9 cellular contexts compared by ENCODE assay signal in the genomic region with DNA sequence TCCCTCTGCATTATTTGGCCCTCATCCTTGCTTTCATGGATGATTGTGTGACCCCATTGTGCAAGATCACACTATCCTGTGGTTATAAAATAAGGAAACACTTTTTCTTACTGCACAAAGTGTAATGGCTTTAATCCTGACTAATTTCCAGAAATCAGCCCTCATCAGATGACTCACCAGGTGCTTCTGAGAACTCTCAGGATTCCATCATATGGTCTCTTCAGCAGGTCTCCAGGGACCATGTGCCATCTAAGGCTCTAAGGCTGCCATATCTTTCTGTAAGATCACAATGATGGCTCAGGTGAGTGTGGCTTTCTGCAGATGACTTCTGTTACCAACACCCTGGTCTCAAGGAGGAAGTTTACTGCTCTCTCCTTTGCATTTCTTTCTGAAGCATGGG. TPM values are rescaled to one million over a fixed set of nuclear protein-coding genes. Genes with fewer than 3 reads are reported as not detected.
DNase-seq lines count a peak whose midpoint lies in the region; ATAC-seq and TF ChIP-seq lines count a peak whose summit lies in the region.
"Had no signal": no experiment of that assay in that cellular context is flagged by ENCODE, and none has a peak within 500 bp of the region (broad histone marks: within the 10 kb centered on the region; RNA-seq: fewer than 3 reads in every experiment).

No MANE protein-coding gene starts in this region.

- no peak for DNase-seq in activated CD4-positive, alpha-beta T cell treated with anti-CD3 and anti-CD28 coated beads for 36 hours
- no peak for DNase-seq in activated CD4-positive, alpha-beta T cell treated with anti-CD3 and anti-CD28 coated beads, Interleukin-2, amount 50 U/mL, for 48 hours
- peak; percentile 79 for DNase-seq in renal cortical epithelial cell (ENCODE audit: low read depth)
- DNase-seq in amygdala (lab: John Stamatoyannopoulos, UW): no peak
- DNase-seq in endothelial cell (ENCODE audit: low spot score): no peak
- DNase-seq in erythroblast (lab: John Stamatoyannopoulos, UW): no peak

- TF ChIP-seq CTCF in endothelial cell (IDR thresholded peaks at IDR 0.05; ENCODE audit: unreplicated experiment): no peak

- H3K4me3 Mint-ChIP-seq in activated CD4-positive, alpha-beta T cell treated with anti-CD3 and anti-CD28 coated beads for 36 hours: no peak overlapping the region
- no peak overlapping the region for H3K4me3 Mint-ChIP-seq in endothelial cell (ENCODE audit: unreplicated experiment)
- H3K4me3 Mint-ChIP-seq: brain had no signal

- CTCF ChIA-PET in activated CD4-positive, alpha-beta T cell treated with anti-CD3 and anti-CD28 coated beads for 36 hours (lab: Charles Lee): no interaction called here

- ATAC-seq in activated CD4-positive, alpha-beta T cell treated with anti-CD3 and anti-CD28 coated beads for 36 hours: peak; percentile 76
- ATAC-seq in HG02610 (IDR thresholded peaks at IDR 0.05; ENCODE audit: unreplicated experiment) (peak; percentile 99), HG03575 (IDR thresholded peaks at IDR 0.05; ENCODE audit: extremely low read depth, insufficient number of reproducible peaks, low FRiP score, unreplicated experiment) (peak; percentile 82)

- POLR2A ChIA-PET in activated CD4-positive, alpha-beta T cell treated with anti-CD3 and anti-CD28 coated beads for 36 hours (lab: Charles Lee): no interaction called here

- no peaks in the 10 kb centered on the region for H3K9me3 Mint-ChIP-seq in activated CD4-positive, alpha-beta T cell treated with anti-CD3 and anti-CD28 coated beads for 36 hours (ENCODE audit: low read depth)
- H3K9me3 Mint-ChIP-seq in endothelial cell (ENCODE audit: unreplicated experiment): no peaks in the 10 kb centered on the region
- H3K9me3 Mint-ChIP-seq: brain had no signal

- no peak for TF ChIP-seq POLR2A in erythroblast (IDR thresholded peaks at IDR 0.05; ENCODE audit: low read length)

- no peaks in the 10 kb centered on the region for H3K4me1 Mint-ChIP-seq in activated CD4-positive, alpha-beta T cell treated with anti-CD3 and anti-CD28 coated beads for 36 hours
- H3K4me1 Mint-ChIP-seq in endothelial cell (ENCODE audit: unreplicated experiment): no peaks in the 10 kb centered on the region
- H3K4me1 Mint-ChIP-seq: brain had no signal

- H3K27ac Mint-ChIP-seq in activated CD4-positive, alpha-beta T cell treated with anti-CD3 and anti-CD28 coated beads for 36 hours: no peak overlapping the region
- H3K27ac Mint-ChIP-seq in endothelial cell (ENCODE audit: unreplicated experiment): no peak overlapping the region
- H3K27ac Mint-ChIP-seq: brain had no signal

- H3K36me3 Mint-ChIP-seq in activated CD4-positive, alpha-beta T cell treated with anti-CD3 and anti-CD28 coated beads for 36 hours (ENCODE audit: low read depth): no peaks in the 10 kb centered on the region
- no peaks in the 10 kb centered on the region for H3K36me3 Mint-ChIP-seq in endothelial cell (ENCODE audit: low read depth, unreplicated experiment)
- H3K36me3 Mint-ChIP-seq: brain had no signal

- intact Hi-C loops in activated CD4-positive, alpha-beta T cell treated with anti-CD3 and anti-CD28 coated beads for 36 hours (cut with DNase I, micrococcal nuclease): no loop called here

- peaks cover 13% of the 10 kb centered on the region for H3K27me3 Mint-ChIP-seq in activated CD4-positive, alpha-beta T cell treated with anti-CD3 and anti-CD28 coated beads for 36 hours
- H3K27me3 Mint-ChIP-seq in endothelial cell (ENCODE audit: unreplicated experiment): no peaks in the 10 kb centered on the region

RNA-seq across cellular contexts. Expression of gene FER, which starts 27.3 kb away (rescaled TPM):
- 1 to 10 TPM; 9.3 to 9.9 TPM for total RNA-seq in activated CD4-positive, alpha-beta T cell treated with anti-CD3 and anti-CD28 coated beads for 36 hours
- total RNA-seq in renal cortical epithelial cell: 35.1 and 56.4 TPM in 2 replicates
- total RNA-seq in endothelial cell (ENCODE audit: unreplicated experiment): 30.7 TPM
